11 cellular contexts compared by ENCODE assay signal in the genomic region with DNA sequence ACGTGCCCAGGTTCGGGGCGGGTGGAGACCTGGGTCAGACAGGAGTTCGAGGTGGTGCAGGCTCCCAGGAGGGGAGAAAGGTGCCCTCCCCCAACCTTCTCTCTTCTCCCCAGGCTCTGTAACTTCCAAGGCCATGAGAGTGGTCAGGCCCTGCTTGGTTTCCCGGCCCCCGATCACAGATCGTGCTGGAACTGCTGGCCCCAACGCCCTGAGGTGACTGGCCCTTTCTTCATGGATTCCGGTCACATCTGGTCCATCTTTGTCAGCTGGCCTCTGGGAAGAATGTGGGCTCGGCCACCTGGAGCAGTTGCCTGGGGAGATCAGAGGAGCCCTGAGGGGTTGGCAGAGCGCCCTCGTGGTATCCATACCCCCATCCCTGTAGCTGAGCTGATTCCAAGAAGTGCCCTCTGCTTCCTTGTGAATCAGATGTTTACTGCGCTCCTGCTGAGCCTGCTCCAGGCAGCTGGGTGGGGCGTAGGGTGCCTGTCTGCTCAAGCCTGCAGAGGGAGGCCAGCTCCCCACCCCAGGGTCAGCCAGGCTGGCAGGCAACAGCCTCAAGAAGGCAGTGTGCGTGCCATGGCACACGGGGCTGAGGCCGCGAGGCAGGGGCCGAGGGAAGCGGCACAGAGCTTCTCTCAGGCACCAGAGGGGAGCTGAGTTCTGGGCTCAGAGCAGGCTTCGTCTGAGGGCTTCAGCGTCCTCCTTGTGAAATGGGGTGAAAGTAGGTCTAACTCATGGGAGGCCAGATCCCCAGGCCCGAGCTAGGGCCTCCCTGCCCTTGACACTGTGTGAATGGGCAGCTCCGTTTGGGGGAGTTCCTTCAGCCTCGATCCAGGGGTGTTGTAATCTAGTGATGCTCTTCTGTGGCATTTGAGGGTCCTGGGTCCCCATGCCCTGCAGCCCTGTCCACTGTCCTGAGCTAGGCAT. TPM values are rescaled to one million over a fixed set of nuclear protein-coding genes. Genes with fewer than 3 reads are reported as not detected.
A peak's percentile ranks its signal among the peaks of the same experiment; 100 is the strongest.
DNase-seq lines count a peak whose midpoint lies in the region; ATAC-seq, FAIRE-seq and TF ChIP-seq lines count a peak whose summit lies in the region.
"Had no signal": no experiment of that assay in that cellular context is flagged by ENCODE, and none has a peak within 500 bp of the region (broad histone marks: within the 10 kb centered on the region; RNA-seq: fewer than 3 reads in every experiment).

No MANE protein-coding gene starts in this region.

- H3K4me2 ChIP-seq in astrocyte (ENCODE audit: low read length), result peak overlapping the region; percentile 19

- intact Hi-C loops in tibial artery (cut with DNase I; ENCODE audit: low total_unique reads), result no loop called here

- H2AFZ ChIP-seq in astrocyte (ENCODE audit: low read depth, low read length), result peak overlapping the region; percentile 2

- no peak overlapping the region for H3K9ac ChIP-seq in astrocyte (ENCODE audit: low read length)

- H3K27ac ChIP-seq in astrocyte (ENCODE audit: low read depth, low read length), result no peak overlapping the region
- peak overlapping the region; percentile 35 for H3K27ac ChIP-seq in layer of hippocampus (ENCODE audit: low read depth, low read length)
- H3K27ac ChIP-seq in tibial artery, result peak overlapping the region in 1 of 2 donors; percentile 51
- H3K27ac ChIP-seq: brain microvascular endothelial cell, C4-2B had no signal

- no peak for FAIRE-seq in astrocyte (lab: Jason Lieb, UNC)

- no peak for TF ChIP-seq CTCF in astrocyte (IDR thresholded peaks at IDR 0.05; ENCODE audit: insufficient read depth, low read depth, low read length)
- TF ChIP-seq CTCF in tibial artery (IDR thresholded peaks at IDR 0.05), result no peak

- H3K27me3 Mint-ChIP-seq in astrocyte (ENCODE audit: low read depth, unreplicated experiment), result no peaks in the 10 kb centered on the region

- H3K4me1 ChIP-seq in astrocyte (ENCODE audit: insufficient read depth, low read length) (peaks cover 49% of the 10 kb centered on the region), tibial artery (peaks cover 0 to 87% (median 59%) of the 10 kb centered on the region in 4 donors)

- H3K9me3 Mint-ChIP-seq in astrocyte (ENCODE audit: unreplicated experiment), result no peaks in the 10 kb centered on the region

- H3K36me3 ChIP-seq in astrocyte (ENCODE audit: insufficient read depth, low read length) (no peaks in the 10 kb centered on the region), tibial artery (no peaks in the 10 kb centered on the region)
- H3K36me3 ChIP-seq: brain microvascular endothelial cell had no signal

- no peak overlapping the region for H3K4me3 Mint-ChIP-seq in astrocyte (ENCODE audit: unreplicated experiment)

- DNase-seq in SIG-M5 treated with dmso at 0.1 percent for 504 hours (lab: John Stamatoyannopoulos, UW; ENCODE audit: unreplicated experiment), result peak; percentile 48
- no peak for DNase-seq in SIG-M5 (lab: John Stamatoyannopoulos, UW)
- peak; percentile 46 for DNase-seq in astrocyte (ENCODE audit: low read depth)
- peak; percentile 39 to 68 for DNase-seq in tibial artery
- DNase-seq in NCI-H526 treated with DMSO at 0.1 percent for 48 hours (lab: John Stamatoyannopoulos, UW), result no peak
- no peak for DNase-seq in erythroblast (lab: John Stamatoyannopoulos, UW)
- DNase-seq: brain microvascular endothelial cell, GOT3 had no signal

- H3K27me3 ChIP-seq in astrocyte (ENCODE audit: insufficient read depth, low read length) (no peaks in the 10 kb centered on the region), layer of hippocampus (ENCODE audit: control insufficient read depth, insufficient read depth, low read length) (no peaks in the 10 kb centered on the region), tibial artery (no peaks in the 10 kb centered on the region)
- H3K27me3 ChIP-seq: brain microvascular endothelial cell had no signal

- no peaks in the 10 kb centered on the region for H4K20me1 ChIP-seq in astrocyte (ENCODE audit: insufficient read depth, low read length)

- no peak for TF ChIP-seq POLR2A in erythroblast (IDR thresholded peaks at IDR 0.05; ENCODE audit: low read length)

- no peak for ATAC-seq in HG03097 (IDR thresholded peaks at IDR 0.05; ENCODE audit: low FRiP score, unreplicated experiment)

- H3K27ac Mint-ChIP-seq in astrocyte (ENCODE audit: unreplicated experiment), result no peak overlapping the region

- peaks cover 51% of the 10 kb centered on the region for H3K79me2 ChIP-seq in astrocyte (ENCODE audit: insufficient read depth, low read length)

- peaks cover 16% of the 10 kb centered on the region for H3K4me1 Mint-ChIP-seq in astrocyte (ENCODE audit: low read depth, unreplicated experiment)

- H3K9me3 ChIP-seq in astrocyte (ENCODE audit: insufficient read depth, low read depth, low read length) (no peaks in the 10 kb centered on the region), tibial artery (no peaks in the 10 kb centered on the region)

- H3K4me3 ChIP-seq in astrocyte (ENCODE audit: insufficient read depth, low read depth, low read length) (no peak overlapping the region), tibial artery (no peak overlapping the region)

- H3K36me3 Mint-ChIP-seq in astrocyte (ENCODE audit: low read depth, unreplicated experiment), result no peaks in the 10 kb centered on the region

RNA-seq across cellular contexts. Expression of a gene that starts 3.6 kb away (rescaled TPM):
- total RNA-seq in astrocyte, result 33.7 and 35.0 TPM in 2 replicates

RNA-seq across cellular contexts. Expression of a gene that starts 40.4 kb away (rescaled TPM):
- total RNA-seq in astrocyte, result 31.1 and 33.7 TPM in 2 replicates

RNA-seq across cellular contexts. Expression of a gene that starts 47.1 kb away (rescaled TPM):
- 258 and 280 TPM in 2 replicates for total RNA-seq in astrocyte

Comparison
In these comparisons a context has a peak if more than half of its experiments do, and no peak if none do; other contexts are left out.
1. DNase-seq: peak in SIG-M5 treated with dmso at 0.1 percent for 504 hours (single experiment), astrocyte (single experiment) and tibial artery (2 of 2); none in SIG-M5 (single experiment), NCI-H526 treated with DMSO at 0.1 percent for 48 hours (single experiment) and erythroblast (0 of 2).